In the genomic region with DNA sequence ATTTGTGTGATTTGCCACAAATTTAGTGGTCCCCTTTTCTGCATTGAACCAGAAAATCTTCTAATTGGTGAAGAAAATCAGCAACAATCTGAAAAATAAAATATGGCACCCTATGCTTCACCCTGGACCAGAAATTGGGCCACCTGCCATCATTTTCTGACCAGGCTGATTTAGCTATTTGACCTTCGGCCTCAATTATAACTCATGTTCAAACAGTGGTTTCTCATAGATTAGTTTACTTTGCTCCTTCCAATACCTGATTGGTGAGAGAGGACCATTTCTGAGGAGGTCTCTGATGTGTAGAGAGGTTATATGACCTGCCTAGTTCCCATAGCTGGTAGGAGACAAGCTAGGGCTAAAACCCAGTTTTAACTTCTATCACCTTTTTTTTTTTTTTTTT, we compare ENCODE assay signal across 2 cellular contexts.
TF ChIP-seq lines count a peak whose summit lies in the region.

No MANE protein-coding gene starts in this region.

TF ChIP-seq in H1, 55 proteins besides CTCF, POLR2A, EP300 and RAD21:
- no peak for TF ChIP-seq ASH2L (IDR thresholded peaks at IDR 0.05; ENCODE audit: low read length)
- TF ChIP-seq POU5F1 (IDR thresholded peaks at IDR 0.05; ENCODE audit: low read depth, low read length), result no peak
- no peak for TF ChIP-seq RXRA (IDR thresholded peaks at IDR 0.05; ENCODE audit: insufficient read depth, low read depth, low read length)
- TF ChIP-seq SIX5 (IDR thresholded peaks at IDR 0.05; ENCODE audit: low read depth, low read length), result no peak
- no peak for TF ChIP-seq TAF7 (optimal IDR thresholded peaks at IDR 0.05; ENCODE audit: borderline replicate concordance, low read depth, low read length)
- TF ChIP-seq, protein P1, sequence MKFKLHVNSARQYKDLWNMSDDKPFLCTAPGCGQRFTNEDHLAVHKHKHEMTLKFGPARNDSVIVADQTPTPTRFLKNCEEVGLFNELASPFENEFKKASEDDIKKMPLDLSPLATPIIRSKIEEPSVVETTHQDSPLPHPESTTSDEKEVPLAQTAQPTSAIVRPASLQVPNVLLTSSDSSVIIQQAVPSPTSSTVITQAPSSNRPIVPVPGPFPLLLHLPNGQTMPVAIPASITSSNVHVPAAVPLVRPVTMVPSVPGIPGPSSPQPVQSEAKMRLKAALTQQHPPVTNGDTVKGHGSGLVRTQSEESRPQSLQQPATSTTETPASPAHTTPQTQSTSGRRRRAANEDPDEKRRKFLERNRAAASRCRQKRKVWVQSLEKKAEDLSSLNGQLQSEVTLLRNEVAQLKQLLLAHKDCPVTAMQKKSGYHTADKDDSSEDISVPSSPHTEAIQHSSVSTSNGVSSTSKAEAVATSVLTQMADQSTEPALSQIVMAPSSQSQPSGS (IDR thresholded peaks at IDR 0.05; ENCODE audit: low read length), result no peak
- TF ChIP-seq KDM5A (IDR thresholded peaks at IDR 0.05; ENCODE audit: low read length), result no peak
- TF ChIP-seq SP2 (IDR thresholded peaks at IDR 0.05; ENCODE audit: low read length), result no peak
- no peak for TF ChIP-seq MAX (IDR thresholded peaks at IDR 0.05)
- TF ChIP-seq SAP30 (IDR thresholded peaks at IDR 0.05; ENCODE audit: insufficient read depth, insufficient replicate concordance, low read length), result no peak
- TF ChIP-seq JUND (IDR thresholded peaks at IDR 0.05; ENCODE audit: low read length), result no peak
- TF ChIP-seq EZH2 (IDR thresholded peaks at IDR 0.05; ENCODE audit: low read depth, low read length, severe bottlenecking), result no peak
- TF ChIP-seq RFX5 (IDR thresholded peaks at IDR 0.05; ENCODE audit: borderline replicate concordance, low read depth, low read length), result no peak
- no peak for TF ChIP-seq POLR2AphosphoS5 (IDR thresholded peaks at IDR 0.05; ENCODE audit: low read depth, low read length)
- no peak for TF ChIP-seq E2F6 (IDR thresholded peaks at IDR 0.05)
- no peak for TF ChIP-seq KDM1A (IDR thresholded peaks at IDR 0.05; ENCODE audit: borderline replicate concordance, low read length)
- no peak for TF ChIP-seq HDAC2 (IDR thresholded peaks at IDR 0.05; ENCODE audit: borderline replicate concordance in 1 of 2, low read depth in 2 of 2, low read length in 2 of 2)

TF ChIP-seq in GM23338, 12 proteins besides CTCF, POLR2A, EP300 and RAD21:
- TF ChIP-seq NANOG (IDR thresholded peaks at IDR 0.05; ENCODE audit: borderline replicate concordance) (no peak), EZH2 (IDR thresholded peaks at IDR 0.05; ENCODE audit: low read depth, unreplicated experiment) (no peak), JUNB (IDR thresholded peaks at IDR 0.05; ENCODE audit: unreplicated experiment) (no peak), CREB1 (CRISPR knock-in tag; IDR thresholded peaks at IDR 0.05; ENCODE audit: low read depth) (no peak), STAT1 (IDR thresholded peaks at IDR 0.05; ENCODE audit: unreplicated experiment) (no peak), ZNF331 (CRISPR knock-in tag; IDR thresholded peaks at IDR 0.05; ENCODE audit: low read depth) (no peak), EZH2phosphoT487 (IDR thresholded peaks at IDR 0.05; ENCODE audit: unreplicated experiment) (no peak), ETS1 (IDR thresholded peaks at IDR 0.05) (no peak), ZNF114 (CRISPR knock-in tag; IDR thresholded peaks at IDR 0.05) (no peak), POLR2AphosphoS5 (IDR thresholded peaks at IDR 0.05; ENCODE audit: low read depth) (no peak), REST (IDR thresholded peaks at IDR 0.05; ENCODE audit: unreplicated experiment) (no peak)
- TF ChIP-seq, protein P2, sequence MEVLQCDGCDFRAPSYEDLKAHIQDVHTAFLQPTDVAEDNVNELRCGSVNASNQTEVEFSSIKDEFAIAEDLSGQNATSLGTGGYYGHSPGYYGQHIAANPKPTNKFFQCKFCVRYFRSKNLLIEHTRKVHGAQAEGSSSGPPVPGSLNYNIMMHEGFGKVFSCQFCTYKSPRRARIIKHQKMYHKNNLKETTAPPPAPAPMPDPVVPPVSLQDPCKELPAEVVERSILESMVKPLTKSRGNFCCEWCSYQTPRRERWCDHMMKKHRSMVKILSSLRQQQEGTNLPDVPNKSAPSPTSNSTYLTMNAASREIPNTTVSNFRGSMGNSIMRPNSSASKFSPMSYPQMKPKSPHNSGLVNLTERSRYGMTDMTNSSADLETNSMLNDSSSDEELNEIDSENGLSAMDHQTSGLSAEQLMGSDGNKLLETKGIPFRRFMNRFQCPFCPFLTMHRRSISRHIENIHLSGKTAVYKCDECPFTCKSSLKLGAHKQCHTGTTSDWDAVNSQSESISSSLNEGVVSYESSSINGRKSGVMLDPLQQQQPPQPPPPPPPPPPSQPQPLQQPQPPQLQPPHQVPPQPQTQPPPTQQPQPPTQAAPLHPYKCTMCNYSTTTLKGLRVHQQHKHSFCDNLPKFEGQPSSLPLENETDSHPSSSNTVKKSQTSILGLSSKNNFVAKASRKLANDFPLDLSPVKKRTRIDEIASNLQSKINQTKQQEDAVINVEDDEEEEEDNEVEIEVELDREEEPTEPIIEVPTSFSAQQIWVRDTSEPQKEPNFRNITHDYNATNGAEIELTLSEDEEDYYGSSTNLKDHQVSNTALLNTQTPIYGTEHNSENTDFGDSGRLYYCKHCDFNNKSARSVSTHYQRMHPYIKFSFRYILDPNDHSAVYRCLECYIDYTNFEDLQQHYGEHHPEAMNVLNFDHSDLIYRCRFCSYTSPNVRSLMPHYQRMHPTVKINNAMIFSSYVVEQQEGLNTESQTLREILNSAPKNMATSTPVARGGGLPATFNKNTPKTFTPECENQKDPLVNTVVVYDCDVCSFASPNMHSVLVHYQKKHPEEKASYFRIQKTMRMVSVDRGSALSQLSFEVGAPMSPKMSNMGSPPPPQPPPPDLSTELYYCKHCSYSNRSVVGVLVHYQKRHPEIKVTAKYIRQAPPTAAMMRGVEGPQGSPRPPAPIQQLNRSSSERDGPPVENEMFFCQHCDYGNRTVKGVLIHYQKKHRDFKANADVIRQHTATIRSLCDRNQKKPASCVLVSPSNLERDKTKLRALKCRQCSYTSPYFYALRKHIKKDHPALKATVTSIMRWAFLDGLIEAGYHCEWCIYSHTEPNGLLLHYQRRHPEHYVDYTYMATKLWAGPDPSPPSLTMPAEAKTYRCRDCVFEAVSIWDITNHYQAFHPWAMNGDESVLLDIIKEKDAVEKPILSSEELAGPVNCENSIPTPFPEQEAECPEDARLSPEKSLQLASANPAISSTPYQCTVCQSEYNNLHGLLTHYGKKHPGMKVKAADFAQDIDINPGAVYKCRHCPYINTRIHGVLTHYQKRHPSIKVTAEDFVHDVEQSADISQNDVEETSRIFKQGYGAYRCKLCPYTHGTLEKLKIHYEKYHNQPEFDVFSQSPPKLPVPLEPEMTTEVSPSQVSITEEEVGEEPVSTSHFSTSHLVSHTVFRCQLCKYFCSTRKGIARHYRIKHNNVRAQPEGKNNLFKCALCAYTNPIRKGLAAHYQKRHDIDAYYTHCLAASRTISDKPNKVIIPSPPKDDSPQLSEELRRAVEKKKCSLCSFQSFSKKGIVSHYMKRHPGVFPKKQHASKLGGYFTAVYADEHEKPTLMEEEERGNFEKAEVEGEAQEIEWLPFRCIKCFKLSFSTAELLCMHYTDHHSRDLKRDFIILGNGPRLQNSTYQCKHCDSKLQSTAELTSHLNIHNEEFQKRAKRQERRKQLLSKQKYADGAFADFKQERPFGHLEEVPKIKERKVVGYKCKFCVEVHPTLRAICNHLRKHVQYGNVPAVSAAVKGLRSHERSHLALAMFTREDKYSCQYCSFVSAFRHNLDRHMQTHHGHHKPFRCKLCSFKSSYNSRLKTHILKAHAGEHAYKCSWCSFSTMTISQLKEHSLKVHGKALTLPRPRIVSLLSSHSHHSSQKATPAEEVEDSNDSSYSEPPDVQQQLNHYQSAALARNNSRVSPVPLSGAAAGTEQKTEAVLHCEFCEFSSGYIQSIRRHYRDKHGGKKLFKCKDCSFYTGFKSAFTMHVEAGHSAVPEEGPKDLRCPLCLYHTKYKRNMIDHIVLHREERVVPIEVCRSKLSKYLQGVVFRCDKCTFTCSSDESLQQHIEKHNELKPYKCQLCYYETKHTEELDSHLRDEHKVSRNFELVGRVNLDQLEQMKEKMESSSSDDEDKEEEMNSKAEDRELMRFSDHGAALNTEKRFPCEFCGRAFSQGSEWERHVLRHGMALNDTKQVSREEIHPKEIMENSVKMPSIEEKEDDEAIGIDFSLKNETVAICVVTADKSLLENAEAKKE (CRISPR knock-in tag; IDR thresholded peaks at IDR 0.05), result no peak
TF ChIP-seq in GM23338: peak in this region for 0.
